1 cellular context compared by ENCODE assay signal in genomic region chr7:151087247-151088018, GRCh38.
A peak's percentile ranks its signal among the peaks of the same experiment; 100 is the strongest.
TF ChIP-seq lines count a peak whose summit lies in the region.

No MANE protein-coding gene starts in this region.

TF ChIP-seq in H1, 55 proteins besides CTCF, POLR2A, EP300 and RAD21:
- peak in 1 of 2 experiments; percentile 20; a peak in 1 of 4 replicates for TF ChIP-seq SIN3A (conservative IDR thresholded peaks at IDR 0.05 in 1 of 2, IDR thresholded peaks at IDR 0.05 in 1 of 2; ENCODE audit: low read depth in 1 of 2, low read length in 2 of 2)
- TF ChIP-seq BRCA1 (IDR thresholded peaks at IDR 0.05; ENCODE audit: low read depth, low read length), result no peak
- TF ChIP-seq CEBPB (IDR thresholded peaks at IDR 0.05; ENCODE audit: low read depth, low read length), result no peak
- peak; percentile 35; the same call in 1 of the 2 replicates for TF ChIP-seq SUZ12 (IDR thresholded peaks at IDR 0.05; ENCODE audit: low read length)
- TF ChIP-seq SP4 (IDR thresholded peaks at IDR 0.05; ENCODE audit: low read length), result no peak
- TF ChIP-seq KDM4A (IDR thresholded peaks at IDR 0.05; ENCODE audit: low read depth, low read length, severe bottlenecking), result peak; percentile 22
- no peak for TF ChIP-seq KDM5A (IDR thresholded peaks at IDR 0.05; ENCODE audit: low read length)
- no peak for TF ChIP-seq ASH2L (IDR thresholded peaks at IDR 0.05; ENCODE audit: low read length)
- no peak for TF ChIP-seq KDM1A (IDR thresholded peaks at IDR 0.05; ENCODE audit: borderline replicate concordance, low read length)
- peak; percentile 43 for TF ChIP-seq EZH2 (IDR thresholded peaks at IDR 0.05; ENCODE audit: low read depth, low read length, severe bottlenecking)
- TF ChIP-seq EGR1 (IDR thresholded peaks at IDR 0.05; ENCODE audit: borderline replicate concordance, low read depth, low read length), result no peak
- TF ChIP-seq RBBP5 (IDR thresholded peaks at IDR 0.05; ENCODE audit: borderline replicate concordance, low read depth, low read length), result peak; percentile 8; the same call in 1 of the 2 replicates
- peak; percentile 43 for TF ChIP-seq RNF2 (IDR thresholded peaks at IDR 0.05; ENCODE audit: borderline replicate concordance, low read depth, low read length, missing control alignments, poor library complexity, severe bottlenecking)
